ENCODE assay signal across 28 cellular contexts in the genomic region with DNA sequence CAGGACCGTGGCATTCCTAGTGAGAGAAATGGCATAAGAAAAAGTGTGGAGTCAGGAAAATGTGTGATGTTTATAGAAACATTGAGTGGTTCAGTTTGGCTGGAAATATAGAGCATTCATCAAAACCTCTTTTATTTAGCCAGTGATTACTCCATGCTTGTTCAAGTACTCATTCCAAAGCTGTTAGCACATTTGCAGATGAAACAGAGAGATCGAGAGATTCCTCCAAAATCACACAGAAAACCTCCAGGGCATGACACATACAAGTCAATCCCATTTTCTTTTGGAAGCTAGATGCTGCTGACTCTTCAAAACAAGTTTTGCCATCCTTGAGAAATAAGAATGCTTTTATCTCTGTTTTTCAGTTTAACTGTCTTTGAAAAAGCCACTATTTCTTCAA. TPM values are rescaled to one million over a fixed set of nuclear protein-coding genes. Genes with fewer than 3 reads are reported as not detected.
DNase-seq lines count a peak whose midpoint lies in the region; ATAC-seq, FAIRE-seq and TF ChIP-seq lines count a peak whose summit lies in the region.
"Had no signal": no experiment of that assay in that cellular context is flagged by ENCODE, and none has a peak within 500 bp of the region (broad histone marks: within the 10 kb centered on the region; RNA-seq: fewer than 3 reads in every experiment).

No MANE protein-coding gene starts in this region.

- H3K36me3 ChIP-seq in H1 (ENCODE audit: control insufficient read depth in 2 of 4, insufficient read depth in 4 of 4, low read length in 3 of 4) (no peaks in the 10 kb centered on the region), mesenchymal stem cell (ENCODE audit: control insufficient read depth in 1 of 2, insufficient read depth in 2 of 2, low read depth in 1 of 2, low read length in 2 of 2) (no peaks in the 10 kb centered on the region)
- H3K36me3 ChIP-seq: esophagus muscularis mucosa, neural progenitor cell, Peyer's patch had no signal

- CTCF ChIA-PET in H1 (lab: Charles Lee; ENCODE audit: partially characterized antibody): interaction anchor here (0.8 to 1.4 kb wide), 2 partner anchors 18 to 36 kb away, joined by 3 to 4 read pairs; no protein-coding TSS in a partner anchor

- no peaks in the 10 kb centered on the region for H3K23me2 ChIP-seq in H1 (ENCODE audit: low read depth, low read length)

- H3K79me2 ChIP-seq in H1 (ENCODE audit: control insufficient read depth in 1 of 2, insufficient read depth in 2 of 2, low read length in 2 of 2): no peaks in the 10 kb centered on the region

- in situ Hi-C loops in ACHN (cut with HindIII; ENCODE audit: low pct_ligation_motif_present, low pct_unique_long_range_greater_than_20kb, low sequenced_read_pairs): no loop called here

- H2AFZ ChIP-seq in H1 (ENCODE audit: low read length) (0 out of 2 replicates have a peak overlapping the region, but pooled peaks have one; percentile 47), mesenchymal stem cell (ENCODE audit: low read depth, low read length) (no peak overlapping the region)
- H2AFZ ChIP-seq: neural progenitor cell had no signal

- H2BK5ac ChIP-seq in H1 (ENCODE audit: low read depth, low read length) (no peak overlapping the region), mesenchymal stem cell (ENCODE audit: low read depth, low read length, poor library complexity, severe bottlenecking) (no peak overlapping the region)

- H3K9me3 ChIP-seq in H1 (ENCODE audit: insufficient read depth in 2 of 2, low read depth in 1 of 2, low read length in 1 of 2) (no peaks in the 10 kb centered on the region), mesenchymal stem cell (ENCODE audit: control insufficient read depth, low read length) (no peaks in the 10 kb centered on the region)
- H3K9me3 ChIP-seq: esophagus muscularis mucosa, Peyer's patch, psoas muscle, testis had no signal

- H3K9ac ChIP-seq in H1 (replicated peaks in 1 of 4; ENCODE audit: extremely low read depth in 1 of 4, low read depth in 3 of 4, low read length in 3 of 4) (no peak overlapping the region), mesenchymal stem cell (ENCODE audit: low read length) (no peak overlapping the region)
- H3K9ac ChIP-seq: neural progenitor cell had no signal

- no peak for TF ChIP-seq EP300 in H1 (IDR thresholded peaks at IDR 0.05; ENCODE audit: borderline replicate concordance in 1 of 2, low read depth in 2 of 2, low read length in 2 of 2)

- no peak for ATAC-seq in HG02763 (IDR thresholded peaks at IDR 0.05; ENCODE audit: unreplicated experiment)
- no peak for ATAC-seq in HG03196 (IDR thresholded peaks at IDR 0.05; ENCODE audit: unreplicated experiment)
- ATAC-seq: activated CD8-positive, alpha-beta T cell treated with anti-CD3 and anti-CD28 coated beads, Interleukin-2, amount 10 ng/mL, durations not matched to agents 7 days and 5 days; CD8-positive, alpha-beta T cell; psoas muscle; stimulated activated memory B cell treated with anti-CD40 and anti-IgM and Interleukin-4, amounts not matched to agents 10 μg/mL and 1 μg/mL and 100 μg/mL, for 72 hours had no signal

- no peak for TF ChIP-seq CTCF in H1 (IDR thresholded peaks at IDR 0.05; ENCODE audit: control extremely low read depth in 1 of 3, insufficient read depth in 1 of 3, low read depth in 1 of 3, low read length in 3 of 3)

- H2BK12ac ChIP-seq in H1 (ENCODE audit: low read depth, low read length) (no peak overlapping the region), mesenchymal stem cell (ENCODE audit: low read length in 2 of 2) (no peak overlapping the region)

- no peaks in the 10 kb centered on the region for H3K79me1 ChIP-seq in H1 (ENCODE audit: low read depth, low read length)
- no peaks in the 10 kb centered on the region for H3K79me1 ChIP-seq in mesenchymal stem cell (replicated peaks; ENCODE audit: low read length, poor library complexity, severe bottlenecking)

- no peak overlapping the region for H3K4me2 ChIP-seq in H1 (ENCODE audit: insufficient read depth in 1 of 2, low read depth in 2 of 2, low read length in 2 of 2)
- no peak overlapping the region for H3K4me2 ChIP-seq in mesenchymal stem cell (ENCODE audit: low read length, poor library complexity, severe bottlenecking)
- H3K4me2 ChIP-seq: neural progenitor cell had no signal

- H3K23ac ChIP-seq in H1 (ENCODE audit: insufficient read length) (no peak overlapping the region), mesenchymal stem cell (ENCODE audit: low read length in 2 of 2) (no peak overlapping the region)

- H3K4me1 ChIP-seq in H1 (replicated peaks in 1 of 4; ENCODE audit: control insufficient read depth in 3 of 4, insufficient read depth in 4 of 4, low read length in 3 of 4) (no peaks in the 10 kb centered on the region), mesenchymal stem cell (ENCODE audit: control insufficient read depth, insufficient read depth, low read depth, low read length) (no peaks in the 10 kb centered on the region)
- H3K4me1 ChIP-seq: psoas muscle, testis had no signal

- H4K8ac ChIP-seq in H1 (ENCODE audit: extremely low read depth, insufficient read depth, low read length) (no peak overlapping the region), mesenchymal stem cell (ENCODE audit: low read length) (no peak overlapping the region)

- H3K27me3 ChIP-seq in H1 (replicated peaks in 1 of 4; ENCODE audit: control insufficient read depth in 3 of 4, extremely low read depth in 1 of 4, insufficient read depth in 3 of 4, low read length in 3 of 4) (no peaks in the 10 kb centered on the region), mesenchymal stem cell (ENCODE audit: control insufficient read depth in 1 of 2, insufficient read depth in 1 of 2, low read length in 2 of 2) (no peaks in the 10 kb centered on the region)
- H3K27me3 ChIP-seq: esophagus muscularis mucosa, neural progenitor cell, Peyer's patch, testis had no signal

- H3K56ac ChIP-seq in H1 (replicated peaks; ENCODE audit: insufficient read length, low read depth, low read length): no peak overlapping the region

- no peak for TF ChIP-seq RAD21 in H1 (IDR thresholded peaks at IDR 0.05 in 1 of 2, conservative IDR thresholded peaks at IDR 0.05 in 1 of 2; ENCODE audit: low read depth in 2 of 2, low read length in 2 of 2)

- no peak overlapping the region for H3K18ac ChIP-seq in H1 (ENCODE audit: extremely low read depth, low read length)
- H3K18ac ChIP-seq in mesenchymal stem cell (ENCODE audit: low read depth in 1 of 2, low read length in 2 of 2): no peak overlapping the region

- H4K91ac ChIP-seq in H1 (replicated peaks; ENCODE audit: insufficient read length, low read length) (no peak overlapping the region), mesenchymal stem cell (ENCODE audit: low read length) (no peak overlapping the region)

- no peak overlapping the region for H3K27ac ChIP-seq in H1 (ENCODE audit: low read depth, low read length)
- H3K27ac ChIP-seq in mesenchymal stem cell (ENCODE audit: low read length, poor library complexity, severe bottlenecking): no peak overlapping the region
- H3K27ac ChIP-seq: esophagus muscularis mucosa, neural progenitor cell, Peyer's patch, psoas muscle, testis had no signal

- H2BK15ac ChIP-seq in H1 (ENCODE audit: low read length) (no peak overlapping the region), mesenchymal stem cell (ENCODE audit: low read depth, poor library complexity, severe bottlenecking) (no peak overlapping the region)

- peak; percentile 21 for DNase-seq in Daoy (ENCODE audit: low read depth)
- peak; percentile 18 for DNase-seq in LHCN-M2 (ENCODE audit: low read depth)
- no peak for DNase-seq in H1 (ENCODE audit: low read depth in 1 of 2, low spot score in 2 of 2)
- peak; percentile 35 for DNase-seq in mesenchymal stem cell
- DNase-seq in ACHN: no peak
- no peak for DNase-seq in islet precursor cell
- DNase-seq: activated B cell treated with CpG ODN at 0.5 μM for 24 hours; activated CD8-positive, alpha-beta T cell treated with anti-CD3 and anti-CD28 coated beads, Interleukin-2, amount 10 ng/mL, durations not matched to agents 7 days and 5 days; activated naive CD4-positive, alpha-beta T cell; activated T-cell treated with anti-CD3 and anti-CD28 coated beads, Interleukin-2, amount 50 U/mL, for 1 hour; anterior cingulate cortex; CD8-positive, alpha-beta T cell; head of caudate nucleus; KG1; MV-4-11; NCI-H187 treated with DMSO at 0.1 percent for 48 hours; NCI-H446; NK-92 treated with Interleukin-12 subunit alpha and Interleukin-12 subunit beta, amount 100 ng/mL, for 24 hours; Peyer's patch; psoas muscle; stimulated activated CD4-positive, alpha-beta T cell treated with anti-CD3 and anti-CD28 coated beads, Interleukin-1b, Interleukin-23, amount 100 ng/mL, for 48 hours; T-helper 2 cell; testis had no signal

- H3K4me3 ChIP-seq in H1 (ENCODE audit: extremely low read depth in 1 of 4, insufficient read depth in 2 of 4, low read depth in 3 of 4, low read length in 4 of 4) (no peak overlapping the region), mesenchymal stem cell (ENCODE audit: insufficient read depth in 1 of 2, low read depth in 1 of 2, low read length in 2 of 2) (no peak overlapping the region)
- H3K4me3 ChIP-seq: esophagus muscularis mucosa, neural progenitor cell, Peyer's patch, psoas muscle, testis had no signal

- WGBS in H1 (ENCODE audit: extremely low coverage in 1 of 2, insufficient coverage in 1 of 2, insufficient read length in 1 of 2, insufficient replicate concordance in 2 of 2, low coverage in 1 of 2, low lambda C conversion rate in 2 of 2, missing lambda C conversion rate in 1 of 2), 2 experiments: 96% methylated on average over 2 of the region's 2 CpGs; no CpG with 5 or more reads in 1 of the 2 experiments
- WGBS in mesenchymal stem cell: 94% methylated on average over 2 of the region's 2 CpGs

- H3K14ac ChIP-seq in H1 (ENCODE audit: insufficient read length): no peak overlapping the region
- no peak overlapping the region for H3K14ac ChIP-seq in mesenchymal stem cell (ENCODE audit: low read length in 2 of 2)

- H3K4ac ChIP-seq in H1 (replicated peaks; ENCODE audit: insufficient read length, low read depth, low read length) (no peak overlapping the region), mesenchymal stem cell (ENCODE audit: low read depth in 1 of 2, low read length in 2 of 2) (no peak overlapping the region)

- H4K5ac ChIP-seq in H1 (ENCODE audit: insufficient read length, low read depth, low read length): no peak overlapping the region

- H2BK20ac ChIP-seq in H1 (ENCODE audit: low read length): no peak overlapping the region

- H2AK5ac ChIP-seq in H1 (ENCODE audit: low read depth, low read length) (no peak overlapping the region), mesenchymal stem cell (ENCODE audit: low read length, severe bottlenecking) (no peak overlapping the region)

- POLR2A ChIA-PET in H1 (lab: Charles Lee; ENCODE audit: partially characterized antibody): interaction anchor here (1.2 kb wide), 1 partner anchor 12 kb away, joined by 5 read pairs; no protein-coding TSS in a partner anchor

- no peak for FAIRE-seq in H1 (lab: Jason Lieb, UNC)

- H2BK120ac ChIP-seq in H1 (replicated peaks; ENCODE audit: low read depth, low read length) (no peak overlapping the region), mesenchymal stem cell (ENCODE audit: low read depth, low read length) (no peak overlapping the region)

- no peaks in the 10 kb centered on the region for H4K20me1 ChIP-seq in H1 (replicated peaks in 1 of 2; ENCODE audit: control insufficient read depth in 1 of 2, insufficient read depth in 2 of 2, low read length in 2 of 2)

- no peak for TF ChIP-seq POLR2A in H1 (IDR thresholded peaks at IDR 0.05; ENCODE audit: control extremely low read depth in 1 of 2, low read depth in 2 of 2, low read length in 2 of 2)

RNA-seq across cellular contexts. Expression of a gene that starts 11.5 kb away (rescaled TPM):
- total RNA-seq in Daoy (2014; rRNA removed; shearing (Covaris generic)): 43.2 and 54.1 TPM in 2 replicates
- total RNA-seq in LHCN-M2 (2014; rRNA removed): 10.0 and 11.0 TPM in 2 replicates
- 2.2 TPM for polyA plus RNA-seq in LHCN-M2 (2012)
- total RNA-seq in H1 (2021; fragmentation: NEBNext Ultra II Directional; extraction: Animal tissue kit (Norgen Biotek cat#: 25700)): 20.7 and 21.0 TPM in 2 replicates
- 10.0 and 10.1 TPM in 2 replicates for polyA plus RNA-seq in H1 (2011; rRNA removed)
- polyA plus RNA-seq in H1 (2011; cell fraction: cytosol; rRNA removed): 8.7 TPM
- polyA plus RNA-seq in H1 (2011; cell fraction: nucleus; rRNA removed): 9.1 TPM
- 6.9 to 12.6 TPM (median 8.7 TPM) in 4 replicates for polyA plus RNA-seq in H1 (2012, experiment 1 of 2)
- 3.4 TPM for polyA plus RNA-seq in H1 (2012, experiment 2 of 2)
- polyA plus RNA-seq in H1 (2013, experiment 1 of 2): 12.0 TPM
- 12.6 TPM for polyA plus RNA-seq in H1 (2013, experiment 2 of 2)
- polyA minus RNA-seq in H1 (2011; rRNA and poly(A)+ RNA removed): 23.3 and 27.7 TPM in 2 replicates
- polyA minus RNA-seq in H1 (2011; cell fraction: cytosol; rRNA and poly(A)+ RNA removed): 9.5 TPM
- 17.0 TPM for polyA minus RNA-seq in H1 (2011; cell fraction: nucleus; rRNA and poly(A)+ RNA removed)
- polyA plus RNA-seq in mesenchymal stem cell (2013, experiment 1 of 2): 4.7 TPM
- 4.6 TPM for polyA plus RNA-seq in mesenchymal stem cell (2013, experiment 2 of 2)

Comparison
In these comparisons a context has a peak if more than half of its experiments do, and no peak if none do; other contexts are left out.
1. DNase-seq: peak in Daoy (single experiment), LHCN-M2 (single experiment) and mesenchymal stem cell (single experiment); none in H1 (0 of 2), ACHN (single experiment) and islet precursor cell (single experiment).